In the genomic region with DNA sequence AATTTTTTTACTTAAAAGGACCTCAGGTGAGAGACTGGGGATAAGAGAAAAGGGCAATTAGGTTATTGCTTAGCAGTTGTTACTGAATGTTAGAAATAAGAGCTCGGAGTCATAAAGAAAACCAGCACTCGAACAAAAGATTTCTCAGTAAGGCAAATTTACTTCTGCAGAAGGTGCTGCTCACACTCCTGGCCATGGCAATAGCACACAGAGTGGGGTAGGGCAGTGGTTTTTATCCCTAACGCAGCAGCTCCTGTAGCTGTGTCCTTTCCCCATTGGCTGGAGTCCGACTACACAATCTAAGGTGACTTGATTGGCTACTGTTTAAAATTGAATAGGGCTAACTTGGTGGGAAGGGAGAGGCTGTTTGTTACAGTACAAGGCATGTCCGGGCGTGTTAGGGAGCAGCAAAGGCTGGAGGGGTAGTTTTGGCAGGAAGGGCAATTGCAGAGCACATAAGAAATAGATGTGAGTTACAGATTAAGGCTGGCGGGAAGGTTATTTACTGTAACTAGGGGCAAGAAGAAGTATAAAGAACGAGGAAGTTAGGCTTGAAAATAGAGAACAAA, we compare ENCODE assay signal across 20 cellular contexts.
"Had no signal": no experiment of that assay in that cellular context is flagged by ENCODE, and none has a peak within 500 bp of the region (broad histone marks: within the 10 kb centered on the region; RNA-seq: fewer than 3 reads in every experiment).

No MANE protein-coding gene starts in this region.

- H3K27ac ChIP-seq: body of pancreas, colonic mucosa, foreskin keratinocyte, ovary, WERI-Rb-1 had no signal

- H3K27ac Mint-ChIP-seq: activated CD4-positive, alpha-beta memory T cell treated with anti-CD3 and anti-CD28 coated beads for 36 hours; activated CD4-positive, alpha-beta T cell treated with anti-CD3 and anti-CD28 coated beads for 36 hours; activated naive CD4-positive, alpha-beta T cell treated with anti-CD3 and anti-CD28 coated beads, Interleukin-2, amount 50 U/mL, for 72 hours; stimulated activated memory B cell treated with anti-CD40 and anti-IgM and Interleukin-4, amounts not matched to agents 10 μg/mL and 1 μg/mL and 100 μg/mL, for 72 hours had no signal

- H3K36me3 ChIP-seq: colonic mucosa, ovary, tibial nerve, WERI-Rb-1 had no signal

- H3K27me3 Mint-ChIP-seq: activated CD4-positive, alpha-beta memory T cell treated with anti-CD3 and anti-CD28 coated beads for 36 hours; activated CD4-positive, alpha-beta T cell treated with anti-CD3 and anti-CD28 coated beads for 36 hours; stimulated activated memory B cell treated with anti-CD40 and anti-IgM and Interleukin-4, amounts not matched to agents 10 μg/mL and 1 μg/mL and 100 μg/mL, for 72 hours had no signal

- H3K4me3 ChIP-seq: body of pancreas, colonic mucosa, ovary, tibial nerve had no signal

- DNase-seq: activated CD4-positive, alpha-beta memory T cell treated with anti-CD3 and anti-CD28 coated beads for 36 hours; activated CD4-positive, alpha-beta T cell treated with anti-CD3 and anti-CD28 coated beads for 36 hours; activated gamma-delta T cell; activated T-cell treated with anti-CD3 and anti-CD28 coated beads, Interleukin-2, amount 50 U/mL, for 48 hours; body of pancreas; central memory CD4-positive, alpha-beta T cell; colonic mucosa; effector CD4-positive, alpha-beta T cell; foreskin keratinocyte; glutamatergic neuron; kidney glomerular epithelial cell; ovary; stimulated activated CD4-positive, alpha-beta T cell treated with anti-CD3 and anti-CD28 coated beads, Interleukin-12 subunit alpha, Interleukin-12 subunit beta, amount 100 ng/mL, for 4 hours; T-helper 1 cell; T1000; WERI-Rb-1 had no signal

- ATAC-seq: activated CD4-positive, alpha-beta T cell treated with anti-CD3 and anti-CD28 coated beads for 36 hours; activated naive CD4-positive, alpha-beta T cell treated with anti-CD3 and anti-CD28 coated beads, Interleukin-2, amount 50 U/mL, for 72 hours; body of pancreas; foreskin keratinocyte; stimulated activated memory B cell treated with anti-CD40 and anti-IgM and Interleukin-4, amounts not matched to agents 10 μg/mL and 1 μg/mL and 100 μg/mL, for 72 hours had no signal

- H3K36me3 Mint-ChIP-seq: activated CD4-positive, alpha-beta memory T cell treated with anti-CD3 and anti-CD28 coated beads for 36 hours; stimulated activated memory B cell treated with anti-CD40 and anti-IgM and Interleukin-4, amounts not matched to agents 10 μg/mL and 1 μg/mL and 100 μg/mL, for 72 hours had no signal

- H3K4me1 Mint-ChIP-seq: activated CD4-positive, alpha-beta T cell treated with anti-CD3 and anti-CD28 coated beads for 36 hours; nephron; stimulated activated memory B cell treated with anti-CD40 and anti-IgM and Interleukin-4, amounts not matched to agents 10 μg/mL and 1 μg/mL and 100 μg/mL, for 72 hours had no signal

- H3K4me1 ChIP-seq: body of pancreas, colonic mucosa, foreskin keratinocyte had no signal

- H3K9me3 ChIP-seq: colonic mucosa, ovary had no signal

- H3K4me3 Mint-ChIP-seq: activated CD4-positive, alpha-beta memory T cell treated with anti-CD3 and anti-CD28 coated beads for 36 hours; activated CD4-positive, alpha-beta T cell treated with anti-CD3 and anti-CD28 coated beads for 36 hours; nephron; stimulated activated memory B cell treated with anti-CD40 and anti-IgM and Interleukin-4, amounts not matched to agents 10 μg/mL and 1 μg/mL and 100 μg/mL, for 72 hours had no signal

- H3K27me3 ChIP-seq: body of pancreas, colonic mucosa, foreskin keratinocyte, ovary, tibial nerve had no signal
